ENCODE assay signal across 8 cellular contexts in genomic region chr11:111601636-111601978, GRCh38. TPM values are rescaled to one million over a fixed set of nuclear protein-coding genes. Genes with fewer than 3 reads are reported as not detected.
DNase-seq lines count a peak whose midpoint lies in the region; ATAC-seq and TF ChIP-seq lines count a peak whose summit lies in the region.

No MANE protein-coding gene starts in this region.

- H3K36me3 ChIP-seq in left lung (no peaks in the 10 kb centered on the region), suprapubic skin (no peaks in the 10 kb centered on the region)

- H3K27ac ChIP-seq in left lung: peak overlapping the region; percentile 95 to 97
- no peak overlapping the region for H3K27ac ChIP-seq in suprapubic skin

- H3K27ac Mint-ChIP-seq in T-helper 2 cell treated with Interferon-gamma antibody and Interleukin-4, amounts not matched to agents 5 μg/mL and 100 μg/mL, for 36 hours: peak overlapping the region; percentile 89
- H3K27ac Mint-ChIP-seq in activated naive CD8-positive, alpha-beta T cell treated with anti-CD3 and anti-CD28 coated beads, Interleukin-2, amount 50 U/mL, for 24 hours: peak overlapping the region; percentile 85

- H3K4me1 Mint-ChIP-seq in T-helper 2 cell treated with Interferon-gamma antibody and Interleukin-4, amounts not matched to agents 5 μg/mL and 100 μg/mL, for 36 hours (ENCODE audit: low read depth): peaks cover 30% of the 10 kb centered on the region
- H3K4me1 Mint-ChIP-seq in activated naive CD8-positive, alpha-beta T cell treated with anti-CD3 and anti-CD28 coated beads, Interleukin-2, amount 50 U/mL, for 24 hours: peaks cover 35% of the 10 kb centered on the region

- peaks cover 3% of the 10 kb centered on the region for H3K27me3 Mint-ChIP-seq in T-helper 2 cell treated with Interferon-gamma antibody and Interleukin-4, amounts not matched to agents 5 μg/mL and 100 μg/mL, for 36 hours (ENCODE audit: low read depth)
- H3K27me3 Mint-ChIP-seq in activated naive CD8-positive, alpha-beta T cell treated with anti-CD3 and anti-CD28 coated beads, Interleukin-2, amount 50 U/mL, for 24 hours: no peaks in the 10 kb centered on the region

- no peak for ATAC-seq in activated naive CD8-positive, alpha-beta T cell treated with anti-CD3 and anti-CD28 coated beads, Interleukin-2, amount 50 U/mL, for 24 hours
- no peak for ATAC-seq in left lung

- H3K36me3 Mint-ChIP-seq in T-helper 2 cell treated with Interferon-gamma antibody and Interleukin-4, amounts not matched to agents 5 μg/mL and 100 μg/mL, for 36 hours (ENCODE audit: low read depth): peaks cover 2% of the 10 kb centered on the region
- no peaks in the 10 kb centered on the region for H3K36me3 Mint-ChIP-seq in activated naive CD8-positive, alpha-beta T cell treated with anti-CD3 and anti-CD28 coated beads, Interleukin-2, amount 50 U/mL, for 24 hours (ENCODE audit: low read depth)

- H3K4me1 ChIP-seq in left lung (peaks cover 0 to 44% of the 10 kb centered on the region in 2 donors), suprapubic skin (peaks cover 22% of the 10 kb centered on the region)

- intact Hi-C loops in left lung (cut with DNase I) (loop anchor here in 1 of 2 donors (5.0 kb wide), 1 partner anchor 176 kb away; no protein-coding TSS in a partner anchor), head of caudate nucleus (cut with DNase I) (no loop called here), posterior vena cava (cut with DNase I) (loop anchor here (5.0 kb wide), 1 partner anchor 176 kb away; no protein-coding TSS in a partner anchor)

- H3K27me3 ChIP-seq in left lung (no peaks in the 10 kb centered on the region), suprapubic skin (no peaks in the 10 kb centered on the region)

- peak overlapping the region; percentile 88 to 93 for H3K4me3 ChIP-seq in left lung
- peak overlapping the region; percentile 94 for H3K4me3 ChIP-seq in suprapubic skin

- H3K9me3 Mint-ChIP-seq in T-helper 2 cell treated with Interferon-gamma antibody and Interleukin-4, amounts not matched to agents 5 μg/mL and 100 μg/mL, for 36 hours: no peaks in the 10 kb centered on the region
- no peaks in the 10 kb centered on the region for H3K9me3 Mint-ChIP-seq in activated naive CD8-positive, alpha-beta T cell treated with anti-CD3 and anti-CD28 coated beads, Interleukin-2, amount 50 U/mL, for 24 hours

- 6% methylated on average over 9 of the region's 9 CpGs for WGBS in suprapubic skin

- TF ChIP-seq CTCF in left lung (IDR thresholded peaks at IDR 0.05) (no peak), suprapubic skin (IDR thresholded peaks at IDR 0.05) (no peak)

- no peak for DNase-seq in T-helper 2 cell treated with Interferon-gamma antibody and Interleukin-4, amounts not matched to agents 5 μg/mL and 100 μg/mL, for 36 hours (ENCODE audit: low spot score)
- no peak for DNase-seq in T-helper 2 cell
- no peak for DNase-seq in activated naive CD8-positive, alpha-beta T cell treated with anti-CD3 and anti-CD28 coated beads, Interleukin-2, amount 50 U/mL, for 24 hours
- DNase-seq in left lung: no peak
- DNase-seq in suprapubic skin (ENCODE audit: low spot score in 2 of 2): no peak
- no peak for DNase-seq in EL
- DNase-seq in head of caudate nucleus: no peak
- no peak for DNase-seq in posterior vena cava (ENCODE audit: low spot score)

- TF ChIP-seq EP300 in suprapubic skin (IDR thresholded peaks at IDR 0.05): no peak

- no peaks in the 10 kb centered on the region for H3K9me3 ChIP-seq in left lung
- H3K9me3 ChIP-seq in suprapubic skin: no peaks in the 10 kb centered on the region

- no peak for TF ChIP-seq POLR2A in suprapubic skin (IDR thresholded peaks at IDR 0.05)

- H3K4me3 Mint-ChIP-seq in T-helper 2 cell treated with Interferon-gamma antibody and Interleukin-4, amounts not matched to agents 5 μg/mL and 100 μg/mL, for 36 hours: peak overlapping the region; percentile 88
- peak overlapping the region; percentile 96 for H3K4me3 Mint-ChIP-seq in activated naive CD8-positive, alpha-beta T cell treated with anti-CD3 and anti-CD28 coated beads, Interleukin-2, amount 50 U/mL, for 24 hours

RNA-seq across cellular contexts. Expression of gene SIK2, which starts 0.6 kb away (rescaled TPM):
- total RNA-seq in left lung (10 to 100 TPM; 23.3 to 32.3 TPM), suprapubic skin (10 to 100 TPM; 13.9 to 29.0 (median 25.1) TPM), posterior vena cava (10 to 100 TPM; 22.7 to 26.1 TPM)
